Comparison of ENCODE assay signal across 20 cellular contexts in the genomic region with DNA sequence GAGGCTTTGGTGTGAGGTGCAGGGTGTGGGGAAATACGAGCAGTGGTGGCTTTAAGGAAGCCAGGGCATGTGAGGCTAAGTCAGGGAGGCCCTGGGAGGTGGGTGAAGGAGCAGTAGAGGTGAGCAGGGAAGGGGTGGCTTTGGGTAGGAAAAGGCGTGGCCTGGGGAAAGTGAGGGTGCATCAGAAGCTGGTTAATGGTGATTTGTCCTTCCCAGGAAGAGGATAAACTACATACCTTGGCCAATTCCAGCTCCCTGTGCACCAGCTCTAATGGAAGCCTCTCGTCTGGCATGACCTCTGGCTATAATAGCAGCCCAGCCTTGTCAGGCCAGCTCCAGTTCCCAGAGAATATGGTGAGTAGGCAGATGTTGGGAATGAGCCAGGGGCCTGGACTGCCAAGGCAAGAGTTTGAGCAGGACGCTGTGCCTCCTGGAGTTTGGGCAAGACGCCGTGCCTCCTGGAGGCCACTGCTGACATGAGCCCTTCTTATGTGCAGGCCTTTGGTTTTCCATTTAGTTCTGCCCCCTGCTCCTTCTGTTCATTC. TPM values are rescaled to one million over a fixed set of nuclear protein-coding genes. Genes with fewer than 3 reads are reported as not detected.
A peak's percentile ranks its signal among the peaks of the same experiment; 100 is the strongest.
DNase-seq lines count a peak whose midpoint lies in the region; ATAC-seq, FAIRE-seq and TF ChIP-seq lines count a peak whose summit lies in the region.
"Had no signal": no experiment of that assay in that cellular context is flagged by ENCODE, and none has a peak within 500 bp of the region (broad histone marks: within the 10 kb centered on the region; RNA-seq: fewer than 3 reads in every experiment).

No MANE protein-coding gene starts in this region.

- peaks cover 6% of the 10 kb centered on the region for H3K4me1 Mint-ChIP-seq in central memory CD8-positive, alpha-beta T cell
- no peaks in the 10 kb centered on the region for H3K4me1 Mint-ChIP-seq in neural progenitor cell

- WGBS in right cardiac atrium, result 87% methylated on average over 6 of the region's 6 CpGs

- DNase-seq in SKM-1 treated with dmso at 0.1 percent for 144 hours (lab: John Stamatoyannopoulos, UW; ENCODE audit: unreplicated experiment) (peak; percentile 9), SKM-1 (lab: John Stamatoyannopoulos, UW; ENCODE audit: unreplicated experiment) (no peak), neural progenitor cell (ENCODE audit: low spot score) (no peak), RCC 7860 (ENCODE audit: low spot score) (no peak), right cardiac atrium (no peak)
- DNase-seq in central memory CD8-positive, alpha-beta T cell (ENCODE audit: low spot score in 2 of 2), result no peak
- DNase-seq in activated CD4-positive, alpha-beta T cell treated with anti-CD3 and anti-CD28 coated beads, Interleukin-2, amount 50 U/mL, for 4 hours, result no peak
- DNase-seq: 8988T, COR-L47, GF-D8, GOT3, KBM-7, NCI-H1417 treated with DMSO at 0.1 percent for 48 hours, NCI-H187 treated with DMSO at 0.1 percent for 48 hours, NCI-H226, NCI-H524, PC-3 had no signal

- no peak for TF ChIP-seq CTCF in neural progenitor cell (IDR thresholded peaks at IDR 0.05)

- no peaks in the 10 kb centered on the region for H3F3A ChIP-seq in neural progenitor cell (ENCODE audit: low read depth)

- H3K9me3 Mint-ChIP-seq in central memory CD8-positive, alpha-beta T cell, result no peaks in the 10 kb centered on the region
- peaks cover 7% of the 10 kb centered on the region for H3K9me3 Mint-ChIP-seq in neural progenitor cell

- H3K36me3 Mint-ChIP-seq in central memory CD8-positive, alpha-beta T cell (ENCODE audit: insufficient read depth), result peaks cover 2% of the 10 kb centered on the region
- peaks cover 38% of the 10 kb centered on the region for H3K36me3 Mint-ChIP-seq in neural progenitor cell

- H3K27ac ChIP-seq in neural progenitor cell (no peak overlapping the region), right cardiac atrium (ENCODE audit: low read length) (no peak overlapping the region)
- H3K27ac ChIP-seq: SJSA1 had no signal

- H3K4me1 ChIP-seq in neural progenitor cell (no peaks in the 10 kb centered on the region), right cardiac atrium (ENCODE audit: control insufficient read depth, insufficient read depth, low read length) (no peaks in the 10 kb centered on the region)
- H3K4me1 ChIP-seq: SJSA1 had no signal

- ATAC-seq in central memory CD8-positive, alpha-beta T cell (replicated peaks; ENCODE audit: extremely low read depth, poor library complexity, severe bottlenecking), result no peak
- ATAC-seq in HG02763 (IDR thresholded peaks at IDR 0.05; ENCODE audit: unreplicated experiment) (no peak), right cardiac atrium (no peak)
- ATAC-seq: PC-3 had no signal

- FAIRE-seq in RCC 7860 (lab: Jason Lieb, UNC), result no peak
- FAIRE-seq: GM19239 had no signal

- H3K27me3 ChIP-seq in neural progenitor cell (no peaks in the 10 kb centered on the region), right cardiac atrium (ENCODE audit: control insufficient read depth, insufficient read depth) (no peaks in the 10 kb centered on the region)
- H3K27me3 ChIP-seq: SJSA1 had no signal

- H3K27me3 Mint-ChIP-seq in central memory CD8-positive, alpha-beta T cell, result no peaks in the 10 kb centered on the region
- H3K27me3 Mint-ChIP-seq in neural progenitor cell (ENCODE audit: insufficient read depth, low read depth), result peaks cover 6% of the 10 kb centered on the region

- H3K9me3 ChIP-seq in neural progenitor cell (ENCODE audit: low read depth) (no peaks in the 10 kb centered on the region), right cardiac atrium (ENCODE audit: control insufficient read depth, low read length) (no peaks in the 10 kb centered on the region)
- H3K9me3 ChIP-seq: SJSA1 had no signal

- no peak overlapping the region for H3K4me2 ChIP-seq in neural progenitor cell

- peak overlapping the region; percentile 7 for H3K27ac Mint-ChIP-seq in central memory CD8-positive, alpha-beta T cell (ENCODE audit: low read depth)
- H3K27ac Mint-ChIP-seq in neural progenitor cell, result peak overlapping the region; percentile 90

- H3K9ac ChIP-seq in neural progenitor cell, result no peak overlapping the region

- H3K4me3 ChIP-seq in neural progenitor cell, result no peak overlapping the region
- no peak overlapping the region for H3K4me3 ChIP-seq in right cardiac atrium (ENCODE audit: low read length)
- H3K4me3 ChIP-seq: SJSA1 had no signal

- intact Hi-C loops in right cardiac atrium (cut with DNase I), result no loop called here

- no peaks in the 10 kb centered on the region for H4K20me1 ChIP-seq in neural progenitor cell (ENCODE audit: low read depth)

- no peak overlapping the region for H3K4me3 Mint-ChIP-seq in central memory CD8-positive, alpha-beta T cell
- H3K4me3 Mint-ChIP-seq in neural progenitor cell, result no peak overlapping the region

- no peaks in the 10 kb centered on the region for H3K79me2 ChIP-seq in neural progenitor cell (ENCODE audit: low read depth)

- H3K36me3 ChIP-seq in neural progenitor cell, result no peaks in the 10 kb centered on the region

- H2AFZ ChIP-seq in neural progenitor cell (replicated peaks), result no peak overlapping the region

RNA-seq across cellular contexts. Expression of a gene that starts 41.3 kb away (rescaled TPM):
- total RNA-seq in neural progenitor cell (ENCODE audit: low replicate concordance) (18.7 and 20.2 TPM in 2 replicates), right cardiac atrium (1 to 10 TPM; 6.9 to 8.0 (median 7.3) TPM)
- 4.7 TPM for polyA plus RNA-seq in right cardiac atrium
